8 cellular contexts compared by ENCODE assay signal in genomic region chr9:130578865-130579737, GRCh38. TPM values are rescaled to one million over a fixed set of nuclear protein-coding genes. Genes with fewer than 3 reads are reported as not detected.
DNase-seq lines count a peak whose midpoint lies in the region; ATAC-seq and TF ChIP-seq lines count a peak whose summit lies in the region.

TSS of gene FUBP3 (plus strand) at chr9:130579577. CDS start at chr9:130579681, 104 bp downstream.

- peak; percentile 75 for ATAC-seq in GM21576 (IDR thresholded peaks at IDR 0.05; ENCODE audit: unreplicated experiment)

- H3K4me1 ChIP-seq in esophagus (ENCODE audit: control insufficient read depth in 2 of 2, insufficient read depth in 2 of 2, low read length in 1 of 2): peaks cover 3 to 7% of the 10 kb centered on the region in 2 donors
- peaks cover 10 to 22% of the 10 kb centered on the region in 2 donors for H3K4me1 ChIP-seq in muscle layer of duodenum (ENCODE audit: control insufficient read depth in 1 of 2, insufficient read depth in 2 of 2, low read length in 2 of 2)

- no peaks in the 10 kb centered on the region for H3K27me3 ChIP-seq in esophagus (ENCODE audit: control insufficient read depth in 1 of 2, insufficient read depth in 2 of 2, low read length in 2 of 2)
- no peaks in the 10 kb centered on the region for H3K27me3 ChIP-seq in muscle layer of duodenum (ENCODE audit: low read depth, low read length)

- in situ Hi-C loops in KBM-7 (cut with MboI; ENCODE audit: low pct_unique_long_range_greater_than_20kb, low sequenced_read_pairs): no loop called here

- DNase-seq in DMS 273 treated with DMSO at 0.1 percent for 48 hours (lab: John Stamatoyannopoulos, UW) (peak; percentile 48), KBM-7 (peak; percentile 86)
- DNase-seq in activated T-cell treated with anti-CD3 and anti-CD28 coated beads, Interleukin-2, amount 50 U/mL, for 24 hours: peak; percentile 95
- DNase-seq in stimulated activated CD8-positive, alpha-beta memory T cell treated with anti-CD3 and anti-CD28 coated beads, Interleukin-7, amount 100 ng/mL, for 24 hours (ENCODE audit: low read depth): peak; percentile 82

- no peaks in the 10 kb centered on the region for H3K27me3 Mint-ChIP-seq in activated T-cell treated with anti-CD3 and anti-CD28 coated beads, Interleukin-2, amount 50 U/mL, for 24 hours

- peaks cover 46% of the 10 kb centered on the region for H3K4me1 Mint-ChIP-seq in activated T-cell treated with anti-CD3 and anti-CD28 coated beads, Interleukin-2, amount 50 U/mL, for 24 hours (ENCODE audit: low read depth)

- H3K9me3 ChIP-seq in esophagus (ENCODE audit: control insufficient read depth in 2 of 2, insufficient read depth in 1 of 2, low read depth in 1 of 2, low read length in 1 of 2) (no peaks in the 10 kb centered on the region), muscle layer of duodenum (ENCODE audit: control insufficient read depth in 1 of 2, low read length in 2 of 2) (no peaks in the 10 kb centered on the region)

- peak within 1 kb of the TSS; percentile 77 to 87 for H3K4me3 ChIP-seq in esophagus (ENCODE audit: low read depth in 1 of 2, low read length in 2 of 2)
- H3K4me3 ChIP-seq in muscle layer of duodenum (ENCODE audit: low read depth in 1 of 2, low read length in 2 of 2): peak within 1 kb of the TSS; percentile 88 to 91

- H3K27ac Mint-ChIP-seq in activated T-cell treated with anti-CD3 and anti-CD28 coated beads, Interleukin-2, amount 50 U/mL, for 24 hours: peak within 1 kb of the TSS; percentile 96

- peak within 1 kb of the TSS; percentile 85 to 94 for H3K27ac ChIP-seq in esophagus (ENCODE audit: low read depth in 2 of 2, low read length in 1 of 2)
- peak within 1 kb of the TSS; percentile 94 for H3K27ac ChIP-seq in muscle layer of duodenum (ENCODE audit: low read length)

- H3K9me3 Mint-ChIP-seq in activated T-cell treated with anti-CD3 and anti-CD28 coated beads, Interleukin-2, amount 50 U/mL, for 24 hours: no peaks in the 10 kb centered on the region

- peak within 1 kb of the TSS; percentile 92 for H3K4me3 Mint-ChIP-seq in activated T-cell treated with anti-CD3 and anti-CD28 coated beads, Interleukin-2, amount 50 U/mL, for 24 hours

- H3K36me3 ChIP-seq in esophagus (ENCODE audit: control insufficient read depth in 2 of 2, insufficient read depth in 2 of 2, low read length in 1 of 2) (peaks cover 0 to 3% of the 10 kb centered on the region in 2 donors), muscle layer of duodenum (ENCODE audit: control insufficient read depth in 1 of 2, insufficient read depth in 2 of 2, low read length in 2 of 2) (peaks cover 0 to 3% of the 10 kb centered on the region in 2 donors)

- WGBS in esophagus, 2 donors: 1% methylated on average over 47 to 74 of the region's 74 CpGs

- H3K36me3 Mint-ChIP-seq in activated T-cell treated with anti-CD3 and anti-CD28 coated beads, Interleukin-2, amount 50 U/mL, for 24 hours (ENCODE audit: low read depth): peaks cover 37% of the 10 kb centered on the region

TF ChIP-seq in PFSK-1, 5 proteins besides CTCF, POLR2A, EP300 and RAD21:
- TF ChIP-seq SIN3A (IDR thresholded peaks at IDR 0.05; ENCODE audit: borderline replicate concordance, insufficient read depth, low read length) (0 out of 2 replicates have a peak, but pooled peaks have one; percentile 16), TAF1 (IDR thresholded peaks at IDR 0.05; ENCODE audit: borderline replicate concordance, insufficient read depth, low read length) (peak; percentile 41; the same call in 1 of the 2 replicates), REST (IDR thresholded peaks at IDR 0.05; ENCODE audit: insufficient read depth in 1 of 2, low read depth in 2 of 2, low read length in 2 of 2) (0 out of 4 replicates have a peak, but pooled peaks of 1 of the 2 experiments have one; percentile 36), POLR2AphosphoS5 (IDR thresholded peaks at IDR 0.05; ENCODE audit: low read depth, low read length) (peak; percentile 84), FOXP2 (optimal IDR thresholded peaks at IDR 0.05; ENCODE audit: borderline replicate concordance, extremely low read depth, extremely low read length, insufficient read depth) (peak; percentile 91)

RNA-seq across cellular contexts. Expression of gene FUBP3, which starts in this region (rescaled TPM):
- polyA plus RNA-seq in PFSK-1 (2012; ENCODE audit: insufficient read length, low read depth): 149 TPM
- 10 to 100 TPM; 11.3 to 23.1 TPM for polyA plus RNA-seq in esophagus

Comparison
In these comparisons a context has a peak if more than half of its experiments do, and no peak if none do; other contexts are left out.
1. Peak in every context shown above with its lines: DNase-seq, ATAC-seq, H3K4me3 ChIP-seq and H3K27ac ChIP-seq.